Comparison of ENCODE assay signal across 8 cellular contexts in the genomic region with DNA sequence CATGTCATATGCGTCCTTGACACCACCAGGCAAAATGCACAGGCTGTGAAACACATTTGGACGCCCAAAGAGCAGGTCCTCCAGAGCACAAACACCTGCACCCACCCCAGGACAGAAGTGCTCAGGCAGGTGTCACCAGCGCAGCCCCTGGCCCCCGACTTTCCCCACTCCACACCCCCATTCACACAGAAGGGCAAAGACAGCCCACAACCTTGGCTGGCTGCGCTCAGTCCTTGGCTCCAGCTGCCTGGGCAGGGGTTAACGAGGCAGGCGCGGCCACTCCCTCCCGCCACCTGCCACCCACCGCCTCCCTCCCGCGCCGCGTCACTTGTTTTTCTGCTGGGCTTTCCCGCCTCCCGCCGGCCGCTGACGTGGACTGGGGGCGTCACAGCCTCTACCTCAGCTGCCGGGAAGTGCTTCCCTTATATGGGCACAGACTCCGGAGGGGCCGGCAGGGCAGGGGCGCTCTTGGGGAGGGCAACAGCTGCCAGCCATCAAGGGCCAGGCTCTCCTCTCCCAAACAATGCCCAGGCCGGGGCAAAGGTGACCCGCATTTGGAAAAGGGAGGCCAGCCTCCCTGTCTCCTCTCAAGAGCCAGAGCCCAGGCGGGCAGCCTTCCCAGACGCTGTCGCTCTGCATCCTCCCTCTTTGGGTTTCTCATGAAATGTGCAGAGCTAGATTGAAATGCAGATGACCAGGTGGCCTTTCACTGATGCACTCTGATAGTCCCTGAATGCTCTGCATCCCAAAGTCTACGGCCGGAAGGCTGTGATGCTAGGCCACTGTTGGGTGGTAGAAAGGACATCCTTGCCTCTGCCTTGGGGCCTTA. TPM values are rescaled to one million over a fixed set of nuclear protein-coding genes. Genes with fewer than 3 reads are reported as not detected.
DNase-seq lines count a peak whose midpoint lies in the region; ATAC-seq and TF ChIP-seq lines count a peak whose summit lies in the region.

No MANE protein-coding gene starts in this region.

- H3K4me3 ChIP-seq in A673 (ENCODE audit: low read depth, low read length, poor library complexity, severe bottlenecking) = no peak overlapping the region
- H3K4me3 ChIP-seq in esophagus muscularis mucosa = peak overlapping the region; percentile 39 to 51 (median 44)

- peak overlapping the region; percentile 91 to 93 for H3K4me3 Mint-ChIP-seq in activated T-cell treated with anti-CD3 and anti-CD28 coated beads, Interleukin-2, amount 50 U/mL, for 72 hours

- no peak for TF ChIP-seq CTCF in A673 (conservative IDR thresholded peaks at IDR 0.05; ENCODE audit: low read depth, low read length)
- TF ChIP-seq CTCF in esophagus muscularis mucosa (IDR thresholded peaks at IDR 0.05) = no peak

- H3K36me3 Mint-ChIP-seq in activated T-cell treated with anti-CD3 and anti-CD28 coated beads, Interleukin-2, amount 50 U/mL, for 72 hours (ENCODE audit: insufficient read depth in 2 of 2) = peaks cover 0 to 2% of the 10 kb centered on the region in 2 donors

- intact Hi-C loops in A673 (cut with micrococcal nuclease; ENCODE audit: unreplicated experiment) = no loop called here
- intact Hi-C loops in esophagus muscularis mucosa (cut with DNase I) = no loop called here

- peak overlapping the region; percentile 65 for H3K27ac ChIP-seq in A673 (ENCODE audit: low read depth, low read length, poor library complexity, severe bottlenecking)
- peak overlapping the region; percentile 88 to 97 (median 91) for H3K27ac ChIP-seq in esophagus muscularis mucosa (replicated peaks in 1 of 4)

- H3K9me3 Mint-ChIP-seq in activated T-cell treated with anti-CD3 and anti-CD28 coated beads, Interleukin-2, amount 50 U/mL, for 72 hours = no peaks in the 10 kb centered on the region

- POLR2A ChIA-PET in A673 (lab: Charles Lee; ENCODE audit: low non-redundant PET) = no interaction called here

- 34% methylated on average over 11 of the region's 31 CpGs for WGBS in esophagus muscularis mucosa

- ATAC-seq in GM19043 (IDR thresholded peaks at IDR 0.05; ENCODE audit: low read depth, unreplicated experiment) (peak; percentile 37), HG03439 (IDR thresholded peaks at IDR 0.05; ENCODE audit: unreplicated experiment) (peak; percentile 44)
- peak; percentile 67 to 68 for ATAC-seq in activated T-cell treated with anti-CD3 and anti-CD28 coated beads, Interleukin-2, amount 50 U/mL, for 72 hours (replicated peaks in 1 of 2)

- peaks cover 27% of the 10 kb centered on the region for H3K4me1 ChIP-seq in A673 (ENCODE audit: insufficient read depth, low read length, poor library complexity, severe bottlenecking)
- H3K4me1 ChIP-seq in esophagus muscularis mucosa = peaks cover 53 to 64% (median 60%) of the 10 kb centered on the region in 4 donors

- no peaks in the 10 kb centered on the region for H3K27me3 Mint-ChIP-seq in activated T-cell treated with anti-CD3 and anti-CD28 coated beads, Interleukin-2, amount 50 U/mL, for 72 hours (ENCODE audit: low read depth)

- DNase-seq in A673 (ENCODE audit: low spot score) (peak; percentile 78), NCI-H82 (lab: John Stamatoyannopoulos, UW) (peak; percentile 99), esophagus muscularis mucosa (ENCODE audit: extremely low spot score) (peak; percentile 100), myocyte (ENCODE audit: low read depth) (peak; percentile 95)
- DNase-seq in activated T-cell treated with anti-CD3 and anti-CD28 coated beads, Interleukin-2, amount 50 U/mL, for 72 hours = peak; percentile 98 to 99
- peak; percentile 95 to 96 for DNase-seq in stimulated activated CD8-positive, alpha-beta memory T cell treated with anti-CD3 and anti-CD28 coated beads, Interleukin-7, amount 100 ng/mL, for 1 hour (ENCODE audit: low read depth in 2 of 2)

- H3K9me3 ChIP-seq in A673 (ENCODE audit: low read depth, low read length, poor library complexity, severe bottlenecking) (no peaks in the 10 kb centered on the region), esophagus muscularis mucosa (no peaks in the 10 kb centered on the region)

- H3K27me3 ChIP-seq in A673 (replicated peaks; ENCODE audit: insufficient read depth, low read depth, low read length, poor library complexity) (no peaks in the 10 kb centered on the region), esophagus muscularis mucosa (no peaks in the 10 kb centered on the region)

- H3K27ac Mint-ChIP-seq in activated T-cell treated with anti-CD3 and anti-CD28 coated beads, Interleukin-2, amount 50 U/mL, for 72 hours = peak overlapping the region; percentile 98

- CTCF ChIA-PET in A673 (lab: Charles Lee) = interaction anchor here (0.7 to 1.5 kb wide), 2 partner anchors 18 to 23 kb away, joined by 3 to 4 read pairs; no protein-coding TSS in a partner anchor

- H3K36me3 ChIP-seq in A673 (ENCODE audit: insufficient read depth, low read length, poor library complexity, severe bottlenecking) (no peaks in the 10 kb centered on the region), esophagus muscularis mucosa (no peaks in the 10 kb centered on the region)

- TF ChIP-seq POLR2A in esophagus muscularis mucosa (IDR thresholded peaks at IDR 0.05; ENCODE audit: low read depth) = peak; percentile 61

- peaks cover 86% of the 10 kb centered on the region for H3K4me1 Mint-ChIP-seq in activated T-cell treated with anti-CD3 and anti-CD28 coated beads, Interleukin-2, amount 50 U/mL, for 72 hours (ENCODE audit: low read depth)

- BruUV-seq in A673 (replicated peaks; lab: Mats Ljungman, UMichigan) = no TSS peak

- peak; percentile 98 for TF ChIP-seq EP300 in esophagus muscularis mucosa (IDR thresholded peaks at IDR 0.05)

RNA-seq across cellular contexts. Expression of gene BTG2, which starts 14.8 kb away (rescaled TPM):
- total RNA-seq in A673 (2021) (8.5 and 9.3 TPM in 2 replicates), esophagus muscularis mucosa (100 to 1,000 TPM in 3 of 4 donors, 10 to 100 TPM in 1; 67.7 to 656 (median 159) TPM), myocyte (55.6 and 95.2 TPM in 2 replicates)
- 100 to 1,000 TPM; 138 to 153 TPM for total RNA-seq in activated T-cell treated with anti-CD3 and anti-CD28 coated beads, Interleukin-2, amount 50 U/mL, for 72 hours
- 33.6 TPM for polyA plus RNA-seq in myocyte (2012)
